ENCODE assay signal across 2 cellular contexts in the genomic region with DNA sequence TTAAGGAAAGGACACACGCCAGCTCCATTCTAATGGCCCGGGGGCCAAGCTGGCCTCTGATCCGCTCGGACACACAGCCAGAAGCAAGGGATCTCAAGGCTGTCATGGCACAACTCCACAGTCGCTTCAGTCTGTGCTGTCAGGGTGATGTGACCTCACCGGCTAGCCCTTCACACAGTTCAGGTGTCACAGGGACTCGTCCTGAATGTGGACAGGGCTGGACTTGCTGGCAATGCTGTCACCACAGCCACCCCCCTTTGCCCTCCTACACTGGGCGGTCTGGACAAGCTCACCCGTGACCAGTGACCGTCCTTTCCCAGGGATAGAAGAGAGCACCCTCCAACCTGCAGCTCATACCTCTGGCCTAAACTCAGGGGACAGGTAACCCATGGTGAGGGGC.
TF ChIP-seq lines count a peak whose summit lies in the region.

No MANE protein-coding gene starts in this region.

TF ChIP-seq in H1, 55 proteins besides CTCF, POLR2A, EP300 and RAD21:
- TF ChIP-seq, protein P1, sequence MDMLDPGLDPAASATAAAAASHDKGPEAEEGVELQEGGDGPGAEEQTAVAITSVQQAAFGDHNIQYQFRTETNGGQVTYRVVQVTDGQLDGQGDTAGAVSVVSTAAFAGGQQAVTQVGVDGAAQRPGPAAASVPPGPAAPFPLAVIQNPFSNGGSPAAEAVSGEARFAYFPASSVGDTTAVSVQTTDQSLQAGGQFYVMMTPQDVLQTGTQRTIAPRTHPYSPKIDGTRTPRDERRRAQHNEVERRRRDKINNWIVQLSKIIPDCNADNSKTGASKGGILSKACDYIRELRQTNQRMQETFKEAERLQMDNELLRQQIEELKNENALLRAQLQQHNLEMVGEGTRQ (IDR thresholded peaks at IDR 0.05; ENCODE audit: low read length) = no peak

TF ChIP-seq in HEK293T, 16 proteins besides CTCF, POLR2A, EP300 and RAD21 (continued from another document):
- TF ChIP-seq TARDBP (IDR thresholded peaks at IDR 0.05) (no peak), SUZ12 (IDR thresholded peaks at IDR 0.05) (no peak), L3MBTL2 (conservative IDR thresholded peaks at IDR 0.05) (no peak), FOXA1 (IDR thresholded peaks at IDR 0.05) (no peak), ELF4 (IDR thresholded peaks at IDR 0.05) (no peak), SP1 (IDR thresholded peaks at IDR 0.05) (no peak)
TF ChIP-seq in HEK293T: peak in this region for 0.
